In the genomic region with DNA sequence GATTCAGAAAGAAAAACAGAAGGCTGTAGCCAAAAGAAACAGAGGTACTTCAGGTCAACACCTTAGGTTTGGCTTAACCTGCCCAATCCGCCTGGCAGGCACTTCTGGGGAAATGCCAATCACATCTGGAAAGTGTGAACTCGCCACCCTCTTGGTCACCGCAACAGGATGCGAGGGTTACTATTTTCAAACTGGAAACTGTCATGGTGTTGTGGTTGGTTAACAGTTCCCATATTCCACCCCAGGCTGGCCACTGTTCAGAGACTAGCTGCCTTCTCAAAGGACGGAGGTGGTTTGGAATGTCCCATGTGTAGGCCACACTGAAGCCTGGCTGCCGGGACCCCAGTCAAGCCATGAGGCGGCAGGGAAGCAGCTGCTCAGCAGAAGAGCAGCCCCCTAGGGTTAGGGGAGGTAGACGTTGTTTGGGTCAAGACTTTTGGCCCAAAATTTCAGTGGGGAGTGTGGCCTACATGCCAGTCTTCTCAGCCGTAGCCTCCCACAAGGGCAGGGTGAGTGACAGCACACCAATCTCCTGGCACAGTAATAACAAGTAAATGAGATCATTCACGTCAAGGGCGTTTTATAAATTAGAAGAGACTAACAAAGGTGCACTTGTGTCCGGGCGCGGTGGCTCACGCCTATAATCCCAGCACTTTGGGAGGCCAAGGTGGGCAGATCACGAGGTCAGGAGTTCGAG, we compare ENCODE assay signal across 1 cellular context.
TF ChIP-seq lines count a peak whose summit lies in the region.

No MANE protein-coding gene starts in this region.

TF ChIP-seq in SK-N-SH, 30 proteins besides CTCF, POLR2A, EP300 and RAD21 (continued from another document):
- TF ChIP-seq, protein P1, sequence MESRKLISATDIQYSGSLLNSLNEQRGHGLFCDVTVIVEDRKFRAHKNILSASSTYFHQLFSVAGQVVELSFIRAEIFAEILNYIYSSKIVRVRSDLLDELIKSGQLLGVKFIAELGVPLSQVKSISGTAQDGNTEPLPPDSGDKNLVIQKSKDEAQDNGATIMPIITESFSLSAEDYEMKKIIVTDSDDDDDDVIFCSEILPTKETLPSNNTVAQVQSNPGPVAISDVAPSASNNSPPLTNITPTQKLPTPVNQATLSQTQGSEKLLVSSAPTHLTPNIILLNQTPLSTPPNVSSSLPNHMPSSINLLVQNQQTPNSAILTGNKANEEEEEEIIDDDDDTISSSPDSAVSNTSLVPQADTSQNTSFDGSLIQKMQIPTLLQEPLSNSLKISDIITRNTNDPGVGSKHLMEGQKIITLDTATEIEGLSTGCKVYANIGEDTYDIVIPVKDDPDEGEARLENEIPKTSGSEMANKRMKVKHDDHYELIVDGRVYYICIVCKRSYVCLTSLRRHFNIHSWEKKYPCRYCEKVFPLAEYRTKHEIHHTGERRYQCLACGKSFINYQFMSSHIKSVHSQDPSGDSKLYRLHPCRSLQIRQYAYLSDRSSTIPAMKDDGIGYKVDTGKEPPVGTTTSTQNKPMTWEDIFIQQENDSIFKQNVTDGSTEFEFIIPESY (IDR thresholded peaks at IDR 0.05; ENCODE audit: borderline replicate concordance, low read depth), result no peak
- no peak for TF ChIP-seq RCOR1 (IDR thresholded peaks at IDR 0.05; ENCODE audit: low read length)
